ENCODE assay signal across 8 cellular contexts in the genomic region with DNA sequence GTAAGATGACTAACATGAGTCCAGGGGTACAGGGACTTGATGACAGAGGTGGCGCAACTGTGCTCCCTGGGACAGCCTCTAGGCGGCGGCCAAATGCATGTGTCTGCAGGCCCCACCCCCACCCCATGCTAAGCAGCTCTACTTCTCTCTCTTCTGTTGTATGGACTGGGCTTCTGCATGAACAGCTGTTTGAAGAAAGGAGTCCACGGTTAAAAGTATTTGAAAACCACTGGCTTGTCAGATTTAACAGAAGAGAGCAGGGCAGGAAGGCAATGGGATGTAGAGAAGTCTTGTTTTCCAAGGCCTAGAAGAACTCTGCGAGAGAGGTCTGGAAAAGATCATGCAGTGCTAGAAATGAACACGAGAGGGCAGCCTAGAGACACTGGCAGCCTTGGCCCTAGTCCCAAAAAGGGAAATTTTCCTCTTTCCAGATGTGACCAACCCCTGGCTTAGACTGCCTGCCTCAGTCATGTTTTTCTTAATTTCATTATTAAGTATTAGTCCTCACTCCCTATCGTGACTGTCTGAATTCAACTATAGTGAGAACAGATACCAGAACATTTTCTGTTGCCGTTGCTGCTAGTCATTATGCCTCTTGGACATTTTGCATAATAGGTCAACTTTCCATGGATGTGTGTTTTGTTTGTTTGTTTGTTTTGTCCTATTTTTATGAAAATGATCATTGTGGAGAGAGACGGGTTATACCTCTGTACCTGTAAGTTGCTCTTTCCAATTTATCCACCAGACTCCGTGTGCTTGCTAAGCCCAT.
DNase-seq lines count a peak whose midpoint lies in the region; ATAC-seq and TF ChIP-seq lines count a peak whose summit lies in the region.

No MANE protein-coding gene starts in this region.

- CTCF ChIA-PET in IMR-90 (lab: Yijun Ruan, JAX): interaction anchor here (0.6 to 1.0 kb wide), 2 partner anchors 335 to 860 kb away, joined by 3 read pairs; no protein-coding TSS in a partner anchor

- TF ChIP-seq CTCF in IMR-90 (conservative IDR thresholded peaks at IDR 0.05; ENCODE audit: low read depth, low read length) (peak; percentile 77), right atrium auricular region (IDR thresholded peaks at IDR 0.05) (peak; percentile 85 to 89), spleen (IDR thresholded peaks at IDR 0.05 in 8 of 11, conservative IDR thresholded peaks at IDR 0.05 in 3 of 11) (peak; percentile 36 to 84 (median 67))

- H3K4ac ChIP-seq in IMR-90 (ENCODE audit: low read depth, low read length): no peak overlapping the region

- no peak overlapping the region for H2BK20ac ChIP-seq in IMR-90 (ENCODE audit: low read depth, low read length)

- H3K27ac ChIP-seq in IMR-90 (ENCODE audit: insufficient read depth, low read length) (no peak overlapping the region), right atrium auricular region (no peak overlapping the region), spleen (no peak overlapping the region)

- peaks cover 4% of the 10 kb centered on the region; the same call in 1 of the 2 replicates for H3K4me1 ChIP-seq in IMR-90 (ENCODE audit: control insufficient read depth, insufficient read depth, low read length)
- H3K4me1 ChIP-seq in right atrium auricular region: peaks cover 0 to 7% of the 10 kb centered on the region in 2 donors
- H3K4me1 ChIP-seq in spleen: peaks cover 0 to 11% (median 0%) of the 10 kb centered on the region in 6 donors

- H3K9me1 ChIP-seq in IMR-90 (ENCODE audit: insufficient read depth, low read length): no peaks in the 10 kb centered on the region

- in situ Hi-C loops in IMR-90 (cut with MboI; ENCODE audit: low sequenced_read_pairs): no loop called here

- H3K9me3 Mint-ChIP-seq in activated naive CD8-positive, alpha-beta T cell treated with anti-CD3 and anti-CD28 coated beads for 36 hours: no peaks in the 10 kb centered on the region

- no peak overlapping the region for H3K4me3 Mint-ChIP-seq in activated naive CD8-positive, alpha-beta T cell treated with anti-CD3 and anti-CD28 coated beads for 36 hours

- POLR2A ChIA-PET in IMR-90 (lab: Charles Lee; ENCODE audit: unreplicated experiment): no interaction called here

- H4K8ac ChIP-seq in IMR-90 (ENCODE audit: low read depth in 2 of 2, low read length in 2 of 2): no peak overlapping the region

- H3K4me2 ChIP-seq in IMR-90 (ENCODE audit: low read depth, low read length): no peak overlapping the region

- H3K9me3 ChIP-seq in IMR-90 (ENCODE audit: control insufficient read depth, insufficient read depth, low read length) (no peaks in the 10 kb centered on the region), right atrium auricular region (no peaks in the 10 kb centered on the region), spleen (no peaks in the 10 kb centered on the region)

- no peak overlapping the region for H3K27ac Mint-ChIP-seq in activated naive CD8-positive, alpha-beta T cell treated with anti-CD3 and anti-CD28 coated beads for 36 hours

- H3K27me3 ChIP-seq in IMR-90 (ENCODE audit: control insufficient read depth, insufficient read depth, low read length): peaks cover 7% of the 10 kb centered on the region
- H3K27me3 ChIP-seq in right atrium auricular region: no peaks in the 10 kb centered on the region
- no peaks in the 10 kb centered on the region for H3K27me3 ChIP-seq in spleen (replicated peaks in 1 of 7)

- TF ChIP-seq RAD21 in IMR-90 (IDR thresholded peaks at IDR 0.05; ENCODE audit: low read length): peak; percentile 67

- H2AK5ac ChIP-seq in IMR-90 (ENCODE audit: low read depth, low read length): no peak overlapping the region

- no peak overlapping the region for H4K5ac ChIP-seq in IMR-90 (ENCODE audit: low read depth, low read length)

- no peak overlapping the region for H2AK9ac ChIP-seq in IMR-90 (replicated peaks; ENCODE audit: low read depth, low read length, poor library complexity)

- no peak overlapping the region for H3K14ac ChIP-seq in IMR-90 (replicated peaks; ENCODE audit: low read depth, low read length)

- no peaks in the 10 kb centered on the region for H4K20me1 ChIP-seq in IMR-90 (ENCODE audit: insufficient read depth, low read length)

- intact Hi-C loops in IMR-90 (cut with micrococcal nuclease) (loop anchor here (1.0 to 10.0 kb wide), 2 partner anchors 92 to 861 kb away; no protein-coding TSS in a partner anchor), spleen (cut with DNase I; ENCODE audit: low total_unique reads) (loop anchor here (5.0 kb wide), 1 partner anchor 860 kb away; no protein-coding TSS in a partner anchor)

- H3K9ac ChIP-seq in IMR-90 (ENCODE audit: low read depth, low read length): no peak overlapping the region

- no peak overlapping the region for H2AFZ ChIP-seq in IMR-90 (replicated peaks; ENCODE audit: low read length, poor library complexity)

- H3K4me1 Mint-ChIP-seq in activated naive CD8-positive, alpha-beta T cell treated with anti-CD3 and anti-CD28 coated beads for 36 hours: peaks cover 68% of the 10 kb centered on the region

- no peak overlapping the region for H3K56ac ChIP-seq in IMR-90 (ENCODE audit: extremely low read depth, insufficient read depth, low read length)

- no peak for TF ChIP-seq POLR2A in IMR-90 (IDR thresholded peaks at IDR 0.05; ENCODE audit: low read depth, low read length)
- no peak for TF ChIP-seq POLR2A in spleen (IDR thresholded peaks at IDR 0.05)

- peak; percentile 76 for ATAC-seq in GM21367 (IDR thresholded peaks at IDR 0.05; ENCODE audit: unreplicated experiment)
- peak; percentile 79 for ATAC-seq in IMR-90 (ENCODE audit: low read depth)
- ATAC-seq in GM19328 (IDR thresholded peaks at IDR 0.05; ENCODE audit: unreplicated experiment): no peak

- H4K91ac ChIP-seq in IMR-90 (ENCODE audit: insufficient read depth, low read depth, low read length): no peak overlapping the region

- H3K36me3 ChIP-seq in IMR-90 (ENCODE audit: control insufficient read depth, insufficient read depth, low read length) (no peaks in the 10 kb centered on the region), right atrium auricular region (no peaks in the 10 kb centered on the region), spleen (no peaks in the 10 kb centered on the region)

- no CpG with 5 or more reads among the region's 10 CpGs for WGBS in IMR-90 (ENCODE audit: extremely low coverage in 2 of 2, insufficient read length in 1 of 2), 2 experiments
- WGBS in spleen, 5 donors: 59 to 67% (median 64%) methylated on average over 10 of the region's 10 CpGs

- H3K18ac ChIP-seq in IMR-90 (ENCODE audit: low read depth, low read length): no peak overlapping the region

- H3K23ac ChIP-seq in IMR-90 (ENCODE audit: low read depth, low read length): no peak overlapping the region

- no peak overlapping the region for H2BK120ac ChIP-seq in IMR-90 (ENCODE audit: low read depth, low read length)

- dilution Hi-C loops in IMR-90 (cut with HindIII; ENCODE audit: low sequenced_read_pairs, unreplicated experiment): no loop called here

- H2BK15ac ChIP-seq in IMR-90 (ENCODE audit: low read depth, low read length): no peak overlapping the region

- no peak overlapping the region for H3K4me3 ChIP-seq in IMR-90 (ENCODE audit: insufficient read depth, low read depth, low read length)
- no peak overlapping the region for H3K4me3 ChIP-seq in right atrium auricular region
- H3K4me3 ChIP-seq in spleen: no peak overlapping the region

- peaks cover 2% of the 10 kb centered on the region for H3K36me3 Mint-ChIP-seq in activated naive CD8-positive, alpha-beta T cell treated with anti-CD3 and anti-CD28 coated beads for 36 hours

- DNase-seq in DMS53 treated with DMSO at 0.1 percent for 48 hours (lab: John Stamatoyannopoulos, UW; ENCODE audit: unreplicated experiment) (peak; percentile 26), IMR-90 (peak; percentile 47), SKM-1 (lab: John Stamatoyannopoulos, UW; ENCODE audit: unreplicated experiment) (peak; percentile 47), right atrium auricular region (ENCODE audit: low spot score) (peak; percentile 60), spleen (no peak)
- DNase-seq in activated naive CD8-positive, alpha-beta T cell treated with anti-CD3 and anti-CD28 coated beads for 36 hours: peak; percentile 55

- BruUV-seq in IMR-90 (replicated peaks; lab: Mats Ljungman, UMichigan): no TSS peak

- H2BK5ac ChIP-seq in IMR-90 (ENCODE audit: low read depth, low read length, poor library complexity, severe bottlenecking): no peak overlapping the region

- no peaks in the 10 kb centered on the region for H3K27me3 Mint-ChIP-seq in activated naive CD8-positive, alpha-beta T cell treated with anti-CD3 and anti-CD28 coated beads for 36 hours

- no peaks in the 10 kb centered on the region for H3K79me1 ChIP-seq in IMR-90 (ENCODE audit: low read depth in 1 of 2, low read length in 2 of 2)

TF ChIP-seq in IMR-90, 13 proteins besides CTCF, POLR2A, EP300 and RAD21:
- TF ChIP-seq, protein P1, sequence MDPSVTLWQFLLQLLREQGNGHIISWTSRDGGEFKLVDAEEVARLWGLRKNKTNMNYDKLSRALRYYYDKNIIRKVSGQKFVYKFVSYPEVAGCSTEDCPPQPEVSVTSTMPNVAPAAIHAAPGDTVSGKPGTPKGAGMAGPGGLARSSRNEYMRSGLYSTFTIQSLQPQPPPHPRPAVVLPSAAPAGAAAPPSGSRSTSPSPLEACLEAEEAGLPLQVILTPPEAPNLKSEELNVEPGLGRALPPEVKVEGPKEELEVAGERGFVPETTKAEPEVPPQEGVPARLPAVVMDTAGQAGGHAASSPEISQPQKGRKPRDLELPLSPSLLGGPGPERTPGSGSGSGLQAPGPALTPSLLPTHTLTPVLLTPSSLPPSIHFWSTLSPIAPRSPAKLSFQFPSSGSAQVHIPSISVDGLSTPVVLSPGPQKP (IDR thresholded peaks at IDR 0.05; ENCODE audit: borderline replicate concordance, low read depth, low read length): no peak
- peak; percentile 74 for TF ChIP-seq SMC3 (IDR thresholded peaks at IDR 0.05; ENCODE audit: low read depth, low read length)
